ENCODE assay signal across 1 cellular context in genomic region chr15:78565951-78566774, GRCh38.
TF ChIP-seq lines count a peak whose summit lies in the region.

No MANE protein-coding gene starts in this region.

TF ChIP-seq in GM12878, 131 proteins besides CTCF, POLR2A, EP300 and RAD21:
- no peak for TF ChIP-seq ATF3 (IDR thresholded peaks at IDR 0.05; ENCODE audit: borderline replicate concordance, extremely low read depth, low read depth, low read length)
- no peak for TF ChIP-seq USF1 (IDR thresholded peaks at IDR 0.05; ENCODE audit: borderline replicate concordance, extremely low read length, insufficient read depth, low read depth, low read length)
- TF ChIP-seq SUZ12 (IDR thresholded peaks at IDR 0.05; ENCODE audit: unreplicated experiment), result no peak
- TF ChIP-seq EED (IDR thresholded peaks at IDR 0.05; ENCODE audit: low read depth), result peak; percentile 28; the same call in 1 of the 2 replicates
- 0 out of 2 replicates have a peak, but pooled peaks have one; percentile 22 for TF ChIP-seq IKZF1 (conservative IDR thresholded peaks at IDR 0.05)
- TF ChIP-seq RELB (IDR thresholded peaks at IDR 0.05; ENCODE audit: low read depth), result 0 out of 2 replicates have a peak, but pooled peaks have one; percentile 16
- 0 out of 2 replicates have a peak, but pooled peaks have one; percentile 5 for TF ChIP-seq NKRF (conservative IDR thresholded peaks at IDR 0.05)
- no peak for TF ChIP-seq ZNF207 (IDR thresholded peaks at IDR 0.05; ENCODE audit: borderline replicate concordance)
- 0 out of 2 replicates have a peak, but pooled peaks have one; percentile 8 for TF ChIP-seq CREM (IDR thresholded peaks at IDR 0.05; ENCODE audit: low read depth)
- TF ChIP-seq SPI1 (IDR thresholded peaks at IDR 0.05; ENCODE audit: borderline replicate concordance, insufficient read depth, low read depth, low read length), result peak; percentile 1; the same call in 1 of the 2 replicates
